In the genomic region with DNA sequence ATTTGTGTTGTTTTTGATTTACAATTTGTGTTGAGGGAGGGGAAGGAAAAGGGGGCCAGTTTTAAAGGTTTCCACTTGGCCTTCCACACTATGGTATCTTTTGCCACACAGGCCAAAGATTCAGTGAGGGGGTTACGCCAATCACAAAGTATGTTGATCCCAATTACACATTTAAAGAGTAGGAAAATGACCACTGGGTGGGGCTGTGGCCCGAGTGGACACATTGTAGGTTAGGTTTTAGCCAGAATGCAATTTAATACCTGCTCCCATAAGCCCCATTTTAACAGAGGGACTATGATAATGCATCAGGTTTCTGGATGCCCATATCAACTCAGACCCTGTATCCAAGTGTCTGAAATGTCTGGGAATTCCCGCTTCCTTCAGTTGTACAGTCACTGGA, we compare ENCODE assay signal across 1 cellular context.
TF ChIP-seq lines count a peak whose summit lies in the region.

No MANE protein-coding gene starts in this region.

TF ChIP-seq in HepG2, 621 proteins besides CTCF, POLR2A, EP300 and RAD21:
- TF ChIP-seq CHCHD3 (CRISPR knock-in tag; IDR thresholded peaks at IDR 0.05): no peak
- TF ChIP-seq, protein P1, sequence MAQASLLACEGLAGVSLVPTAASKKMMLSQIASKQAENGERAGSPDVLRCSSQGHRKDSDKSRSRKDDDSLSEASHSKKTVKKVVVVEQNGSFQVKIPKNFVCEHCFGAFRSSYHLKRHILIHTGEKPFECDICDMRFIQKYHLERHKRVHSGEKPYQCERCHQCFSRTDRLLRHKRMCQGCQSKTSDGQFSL (CRISPR knock-in tag; IDR thresholded peaks at IDR 0.05): no peak
- no peak for TF ChIP-seq PBX3 (CRISPR knock-in tag; IDR thresholded peaks at IDR 0.05; ENCODE audit: borderline replicate concordance)
- TF ChIP-seq ETS1 (CRISPR knock-in tag; IDR thresholded peaks at IDR 0.05): no peak
- no peak for TF ChIP-seq ZNF382 (CRISPR knock-in tag; IDR thresholded peaks at IDR 0.05; ENCODE audit: borderline replicate concordance)
- no peak for TF ChIP-seq AKAP8 (CRISPR knock-in tag; IDR thresholded peaks at IDR 0.05)
- no peak for TF ChIP-seq IKZF1 (IDR thresholded peaks at IDR 0.05)
- no peak for TF ChIP-seq ZBTB42 (CRISPR knock-in tag; IDR thresholded peaks at IDR 0.05)
- no peak for TF ChIP-seq PHB2 (IDR thresholded peaks at IDR 0.05; ENCODE audit: partially characterized antibody)
- TF ChIP-seq KLF12 (CRISPR knock-in tag; IDR thresholded peaks at IDR 0.05; ENCODE audit: borderline replicate concordance): no peak
- TF ChIP-seq SOX13 (IDR thresholded peaks at IDR 0.05): no peak
- no peak for TF ChIP-seq SOX13 (CRISPR knock-in tag; conservative IDR thresholded peaks at IDR 0.05 in 1 of 2, IDR thresholded peaks at IDR 0.05 in 1 of 2)
- TF ChIP-seq RBM39 (IDR thresholded peaks at IDR 0.05; ENCODE audit: low read depth, low read length, poor library complexity, severe bottlenecking): no peak
- no peak for TF ChIP-seq KLF11 (CRISPR knock-in tag; IDR thresholded peaks at IDR 0.05)
- no peak for TF ChIP-seq ZNF597 (CRISPR knock-in tag; IDR thresholded peaks at IDR 0.05)
- TF ChIP-seq SNAI1 (CRISPR knock-in tag; IDR thresholded peaks at IDR 0.05; ENCODE audit: borderline replicate concordance): no peak
- TF ChIP-seq KMT2B (CRISPR knock-in tag; IDR thresholded peaks at IDR 0.05): no peak
- no peak for TF ChIP-seq ZNF3 (CRISPR knock-in tag; IDR thresholded peaks at IDR 0.05)
- no peak for TF ChIP-seq NCOA1 (CRISPR knock-in tag; IDR thresholded peaks at IDR 0.05)
